ENCODE assay signal across 14 cellular contexts in the genomic region with DNA sequence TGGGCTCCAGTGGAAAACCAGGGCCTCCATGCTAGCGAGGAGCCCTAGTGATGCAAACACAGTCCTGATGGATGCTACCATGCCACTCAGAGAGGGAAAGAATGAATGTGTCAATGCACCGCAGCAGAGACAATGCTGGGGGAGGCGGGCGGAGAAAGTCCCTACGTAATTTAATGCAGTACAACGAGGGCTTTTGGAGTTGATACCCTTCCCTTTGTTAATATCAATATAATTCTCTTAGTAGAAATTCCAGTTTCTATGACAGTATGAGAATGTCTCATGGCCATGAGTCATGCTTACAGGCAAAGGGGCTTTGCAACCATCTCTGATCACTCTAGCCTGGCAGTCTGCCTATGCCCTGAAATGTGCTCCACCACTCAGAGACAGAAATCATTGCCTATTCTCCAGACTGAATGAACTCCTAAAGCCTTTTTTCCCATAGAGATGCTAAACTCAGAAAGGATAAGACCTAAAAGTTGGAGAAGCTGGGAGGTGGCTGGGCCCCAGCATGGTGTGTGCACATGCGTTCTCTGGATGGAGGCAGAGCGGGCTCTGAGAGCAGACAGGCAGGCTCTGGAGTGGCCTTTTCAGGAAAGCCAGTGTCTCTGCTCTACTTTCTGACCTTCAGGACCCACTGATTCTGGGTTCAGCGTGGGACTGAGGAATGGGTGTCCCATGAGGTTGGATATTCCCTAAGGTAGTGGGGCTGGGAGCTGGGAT.
DNase-seq lines count a peak whose midpoint lies in the region; ATAC-seq lines count a peak whose summit lies in the region.
"Had no signal": no experiment of that assay in that cellular context is flagged by ENCODE, and none has a peak within 500 bp of the region (broad histone marks: within the 10 kb centered on the region; RNA-seq: fewer than 3 reads in every experiment).

No MANE protein-coding gene starts in this region.

- peaks cover 13% of the 10 kb centered on the region for H3K9me3 Mint-ChIP-seq in activated T-cell treated with anti-CD3 and anti-CD28 coated beads, Interleukin-2, amount 50 U/mL, for 24 hours
- peaks cover 8 to 19% of the 10 kb centered on the region in 2 donors for H3K9me3 Mint-ChIP-seq in stimulated activated naive CD8-positive, alpha-beta T cell treated with anti-CD3 and anti-CD28 coated beads, Interleukin-15, amount 100 ng/mL, for 72 hours

- DNase-seq in activated T-cell treated with anti-CD3 and anti-CD28 coated beads for 48 hours (ENCODE audit: low read depth) (peak; percentile 43), activated T-cell treated with anti-CD3 and anti-CD28 coated beads for 4 hours (no peak), islet precursor cell (peak; percentile 24), medulla oblongata (ENCODE audit: extremely low spot score) (no peak), amygdala (lab: John Stamatoyannopoulos, UW) (no peak)
- peak; percentile 74 for DNase-seq in activated T-cell treated with anti-CD3 and anti-CD28 coated beads, Interleukin-2, amount 50 U/mL, for 24 hours
- DNase-seq in stimulated activated naive CD8-positive, alpha-beta T cell treated with anti-CD3 and anti-CD28 coated beads, Interleukin-15, amount 100 ng/mL, for 72 hours, result peak; percentile 48 to 80
- DNase-seq: anterior cingulate cortex, dorsolateral prefrontal cortex, foreskin fibroblast, NCI-H748 treated with DMSO at 0.1 percent for 48 hours, SIG-M5 had no signal

- no peaks in the 10 kb centered on the region for H3K27me3 Mint-ChIP-seq in activated T-cell treated with anti-CD3 and anti-CD28 coated beads, Interleukin-2, amount 50 U/mL, for 24 hours
- H3K27me3 Mint-ChIP-seq in stimulated activated naive CD8-positive, alpha-beta T cell treated with anti-CD3 and anti-CD28 coated beads, Interleukin-15, amount 100 ng/mL, for 72 hours, result no peaks in the 10 kb centered on the region

- ATAC-seq in stimulated activated naive CD8-positive, alpha-beta T cell treated with anti-CD3 and anti-CD28 coated beads, Interleukin-15, amount 100 ng/mL, for 72 hours, result peak; percentile 59
- no peak for ATAC-seq in HG02973 (IDR thresholded peaks at IDR 0.05; ENCODE audit: unreplicated experiment)

- peaks cover 91% of the 10 kb centered on the region for H3K4me1 Mint-ChIP-seq in activated T-cell treated with anti-CD3 and anti-CD28 coated beads, Interleukin-2, amount 50 U/mL, for 24 hours (ENCODE audit: low read depth)
- H3K4me1 Mint-ChIP-seq in stimulated activated naive CD8-positive, alpha-beta T cell treated with anti-CD3 and anti-CD28 coated beads, Interleukin-15, amount 100 ng/mL, for 72 hours, result peaks cover 85% of the 10 kb centered on the region

- H3K36me3 Mint-ChIP-seq in activated T-cell treated with anti-CD3 and anti-CD28 coated beads, Interleukin-2, amount 50 U/mL, for 24 hours (ENCODE audit: low read depth), result peaks cover 26% of the 10 kb centered on the region
- H3K36me3 Mint-ChIP-seq: IgD-negative memory B cell had no signal

- peak overlapping the region; percentile 94 for H3K27ac Mint-ChIP-seq in activated T-cell treated with anti-CD3 and anti-CD28 coated beads, Interleukin-2, amount 50 U/mL, for 24 hours
- peak overlapping the region; percentile 98 to 99 for H3K27ac Mint-ChIP-seq in stimulated activated naive CD8-positive, alpha-beta T cell treated with anti-CD3 and anti-CD28 coated beads, Interleukin-15, amount 100 ng/mL, for 72 hours

- H3K4me3 Mint-ChIP-seq in activated T-cell treated with anti-CD3 and anti-CD28 coated beads, Interleukin-2, amount 50 U/mL, for 24 hours, result peak overlapping the region; percentile 37
- H3K4me3 Mint-ChIP-seq in stimulated activated naive CD8-positive, alpha-beta T cell treated with anti-CD3 and anti-CD28 coated beads, Interleukin-15, amount 100 ng/mL, for 72 hours, result peak overlapping the region; percentile 66 to 76

Comparison
In these comparisons a context has a peak if more than half of its experiments do, and no peak if none do; other contexts are left out.
1. DNase-seq: peak in activated T-cell treated with anti-CD3 and anti-CD28 coated beads for 48 hours (single experiment), activated T-cell treated with anti-CD3 and anti-CD28 coated beads, Interleukin-2, amount 50 U/mL, for 24 hours (single experiment), islet precursor cell (single experiment) and stimulated activated naive CD8-positive, alpha-beta T cell treated with anti-CD3 and anti-CD28 coated beads, Interleukin-15, amount 100 ng/mL, for 72 hours (2 of 2); none in activated T-cell treated with anti-CD3 and anti-CD28 coated beads for 4 hours (single experiment), medulla oblongata (single experiment) and amygdala (0 of 56).